Comparison of ENCODE assay signal across 8 cellular contexts in genomic region chr13:98507060-98507797, GRCh38.
DNase-seq lines count a peak whose midpoint lies in the region; ATAC-seq and TF ChIP-seq lines count a peak whose summit lies in the region.

No MANE protein-coding gene starts in this region.

- H3K4me2 ChIP-seq in HCT116 (ENCODE audit: low read length) = peak overlapping the region; percentile 66; the same call in 1 of the 2 replicates

- H2AFZ ChIP-seq in HCT116 (ENCODE audit: low read depth, low read length, poor library complexity, severe bottlenecking) = no peak overlapping the region

- no peaks in the 10 kb centered on the region for H3K27me3 Mint-ChIP-seq in naive B cell

- intact Hi-C loops in HCT116 (cut with micrococcal nuclease) = loop anchor here (5.0 kb wide), 1 partner anchor 65 kb away; no protein-coding TSS in a partner anchor

- peak overlapping the region; percentile 39 for H3K27ac ChIP-seq in HCT116 (ENCODE audit: low read depth, low read length)

- H3K27me3 ChIP-seq in HCT116 (ENCODE audit: insufficient read depth, low read length) = no peaks in the 10 kb centered on the region

- TF ChIP-seq CTCF in HCT116 (IDR thresholded peaks at IDR 0.05 in 2 of 3, conservative IDR thresholded peaks at IDR 0.05 in 1 of 3; ENCODE audit: borderline replicate concordance in 1 of 3, insufficient read depth in 1 of 3, low read depth in 2 of 3, low read length in 2 of 3) (no peak), epithelial cell of proximal tubule (conservative IDR thresholded peaks at IDR 0.05; ENCODE audit: low read depth, low read length) (no peak)

- H3K4me1 ChIP-seq in HCT116 (ENCODE audit: control insufficient read depth in 1 of 2, insufficient read depth in 2 of 2, low read length in 2 of 2) = peaks cover 41 to 53% of the 10 kb centered on the region in 2 experiments

- DNase-seq in HCT116 (ENCODE audit: low read depth, low spot score) (no peak), NCI-H748 treated with DMSO at 0.1 percent for 48 hours (lab: John Stamatoyannopoulos, UW) (peak; percentile 62), epithelial cell of proximal tubule (ENCODE audit: low read depth) (peak; percentile 69), naive B cell (no peak)
- DNase-seq in effector CD4-positive, alpha-beta T cell = no peak
- DNase-seq in stimulated activated CD4-positive, alpha-beta T cell treated with anti-CD3 and anti-CD28 coated beads, Interleukin-1b, Interleukin-23, amount 100 ng/mL, for 48 hours = no peak

- H3K79me2 ChIP-seq in HCT116 (ENCODE audit: insufficient read depth, low read length) = peaks cover 100% of the 10 kb centered on the region

- H3K36me3 Mint-ChIP-seq in naive B cell = no peaks in the 10 kb centered on the region

- H3K4me3 ChIP-seq in HCT116 (replicated peaks in 1 of 2; ENCODE audit: low read depth in 1 of 2, low read length in 2 of 2) (no peak overlapping the region), epithelial cell of proximal tubule (ENCODE audit: low read depth, low read length) (no peak overlapping the region)

- peaks cover 75 to 98% (median 91%) of the 10 kb centered on the region in 3 donors for H3K4me1 Mint-ChIP-seq in naive B cell

- no TSS peak for BruUV-seq in HCT116 (replicated peaks; lab: Mats Ljungman, UMichigan)

- ATAC-seq in HCT116 = no peak
- ATAC-seq in naive B cell (ENCODE audit: low read depth in 2 of 2) = no peak
- no peak for ATAC-seq in GM21528 (IDR thresholded peaks at IDR 0.05; ENCODE audit: low FRiP score, unreplicated experiment)
- no peak for ATAC-seq in GM18867 (IDR thresholded peaks at IDR 0.05; ENCODE audit: unreplicated experiment)

- CTCF ChIA-PET in HCT116 (lab: Charles Lee) = interaction anchor here (1.3 kb wide), 1 partner anchor 91 kb away, joined by 3 read pairs; no protein-coding TSS in a partner anchor

- POLR2A ChIA-PET in HCT116 (lab: Charles Lee) = interaction anchor here (1.1 to 3.3 kb wide), 2 partner anchors 22 to 65 kb away, joined by 3 to 23 read pairs; no protein-coding TSS in a partner anchor

- peak overlapping the region; percentile 38 to 95 (median 94) for H3K27ac Mint-ChIP-seq in naive B cell

- TF ChIP-seq RAD21 in HCT116 (IDR thresholded peaks at IDR 0.05; ENCODE audit: low read depth) = no peak

- H3K9me3 Mint-ChIP-seq in naive B cell = peaks cover 0 to 4% (median 0%) of the 10 kb centered on the region in 7 donors

- H3K36me3 ChIP-seq in HCT116 (ENCODE audit: control insufficient read depth in 1 of 2, insufficient read depth in 2 of 2, low read length in 2 of 2) = no peaks in the 10 kb centered on the region

- RAD21 ChIA-PET in HCT116 (lab: Charles Lee; ENCODE audit: low non-redundant PET in 1 of 2, low total read pairs in 2 of 2, uncharacterized antibody in 2 of 2, unreplicated experiment in 2 of 2) = no interaction called here

- no peaks in the 10 kb centered on the region for H3K9me2 ChIP-seq in HCT116 (ENCODE audit: insufficient read depth)

- no peaks in the 10 kb centered on the region for H3K9me3 ChIP-seq in HCT116 (ENCODE audit: control insufficient read depth in 1 of 2, insufficient read depth in 1 of 2, low read depth in 1 of 2, low read length in 2 of 2)

- peaks cover 5% of the 10 kb centered on the region; the same call in 1 of the 2 replicates for H4K20me1 ChIP-seq in HCT116 (ENCODE audit: insufficient read depth)

- peak overlapping the region in 4 of 8 donors; percentile 9 to 59 (median 35) for H3K4me3 Mint-ChIP-seq in naive B cell

- no peak overlapping the region for H3K9ac ChIP-seq in HCT116 (ENCODE audit: low read length)

- no peak for TF ChIP-seq POLR2A in HCT116 (IDR thresholded peaks at IDR 0.05; ENCODE audit: borderline replicate concordance, extremely low read depth, insufficient read depth, insufficient read length)

TF ChIP-seq in HCT116, 20 proteins besides CTCF, POLR2A, EP300 and RAD21:
- no peak for TF ChIP-seq SP1 (IDR thresholded peaks at IDR 0.05; ENCODE audit: low read depth)
- TF ChIP-seq EZH2 (IDR thresholded peaks at IDR 0.05) = no peak
- no peak for TF ChIP-seq YY1 (IDR thresholded peaks at IDR 0.05; ENCODE audit: extremely low read depth, insufficient replicate concordance, low read depth, low read length)
- no peak for TF ChIP-seq JUND (IDR thresholded peaks at IDR 0.05)
- no peak for TF ChIP-seq ELF1 (IDR thresholded peaks at IDR 0.05; ENCODE audit: borderline replicate concordance, low read depth)
- TF ChIP-seq POLR2AphosphoS5 (IDR thresholded peaks at IDR 0.05; ENCODE audit: low read depth, low read length) = 0 out of 2 replicates have a peak, but pooled peaks have one; percentile 30
- no peak for TF ChIP-seq REST (IDR thresholded peaks at IDR 0.05; ENCODE audit: low read depth)
- no peak for TF ChIP-seq ZFX (IDR thresholded peaks at IDR 0.05)

Comparison
In these comparisons a context has a peak if more than half of its experiments do, and no peak if none do; other contexts are left out.
1. DNase-seq: peak in NCI-H748 treated with DMSO at 0.1 percent for 48 hours (single experiment) and epithelial cell of proximal tubule (single experiment); none in HCT116 (single experiment), naive B cell (single experiment), effector CD4-positive, alpha-beta T cell (single experiment) and stimulated activated CD4-positive, alpha-beta T cell treated with anti-CD3 and anti-CD28 coated beads, Interleukin-1b, Interleukin-23, amount 100 ng/mL, for 48 hours (single experiment).